ENCODE assay signal across 1 cellular context in genomic region chr17:45127209-45127582, GRCh38.
TF ChIP-seq lines count a peak whose summit lies in the region.

No MANE protein-coding gene starts in this region.

TF ChIP-seq in WTC11, 78 proteins besides CTCF, POLR2A, EP300 and RAD21 (continued from another document):
- TF ChIP-seq AFF4 (CRISPR knock-in tag; IDR thresholded peaks at IDR 0.05; ENCODE audit: borderline replicate concordance) (no peak), FOXP1 (CRISPR knock-in tag; IDR thresholded peaks at IDR 0.05; ENCODE audit: borderline replicate concordance) (no peak), FOXK1 (CRISPR knock-in tag; IDR thresholded peaks at IDR 0.05) (no peak), ZNF219 (CRISPR knock-in tag; IDR thresholded peaks at IDR 0.05; ENCODE audit: borderline replicate concordance) (no peak)
